In the genomic region with DNA sequence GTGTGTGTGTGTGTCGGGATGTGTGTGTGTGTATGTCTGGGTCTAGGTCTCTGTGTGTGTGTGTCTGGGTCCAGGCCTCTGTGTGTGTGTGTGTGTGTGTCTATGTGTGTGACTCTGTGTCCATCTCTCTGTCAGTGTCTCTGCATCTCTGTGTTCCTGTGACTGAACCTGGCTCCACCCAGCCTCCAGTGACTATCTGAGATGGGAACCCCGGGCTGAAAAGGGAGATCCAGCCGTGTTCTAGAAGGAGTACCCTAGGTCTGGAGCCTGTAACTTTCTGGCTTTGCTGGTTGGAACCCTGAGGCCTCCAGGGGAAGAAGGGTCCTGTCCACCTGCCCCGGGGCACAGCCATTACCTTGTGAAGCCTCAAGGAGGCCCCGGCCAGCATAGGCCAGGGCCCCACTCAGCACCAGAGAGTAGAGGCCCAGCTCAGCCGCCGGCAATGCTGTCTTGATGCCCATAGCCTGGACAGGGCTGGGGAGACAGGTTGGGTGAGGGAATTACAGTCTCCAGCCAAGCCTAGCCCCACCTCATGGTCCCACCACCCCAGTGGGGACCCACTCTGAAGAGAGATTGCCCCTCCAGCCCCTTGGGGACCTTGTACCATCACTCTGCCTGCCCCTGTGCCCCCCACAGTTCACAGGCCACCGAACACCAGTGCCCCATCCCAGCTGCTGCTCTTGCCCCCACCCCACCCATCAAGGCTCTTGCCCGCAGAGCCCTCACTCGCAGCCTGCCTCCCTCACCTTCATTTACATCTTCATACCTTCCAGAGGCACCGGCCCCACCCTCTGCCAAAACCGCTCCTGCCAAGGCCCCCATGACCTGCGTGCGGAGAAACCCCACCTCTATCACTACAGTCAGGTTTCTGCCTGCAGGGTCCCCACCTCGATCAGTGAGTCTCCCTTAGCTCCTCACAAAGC, we compare ENCODE assay signal across 1 cellular context.
TF ChIP-seq lines count a peak whose summit lies in the region.

No MANE protein-coding gene starts in this region.

TF ChIP-seq in HepG2, 621 proteins besides CTCF, POLR2A, EP300 and RAD21:
- TF ChIP-seq ZSCAN21 (CRISPR knock-in tag; IDR thresholded peaks at IDR 0.05; ENCODE audit: borderline replicate concordance) (no peak), TBX3 (IDR thresholded peaks at IDR 0.05; ENCODE audit: borderline replicate concordance) (no peak), ZBED4 (CRISPR knock-in tag; IDR thresholded peaks at IDR 0.05; ENCODE audit: borderline replicate concordance) (no peak), ZNF614 (CRISPR knock-in tag; IDR thresholded peaks at IDR 0.05; ENCODE audit: borderline replicate concordance) (no peak), THAP9 (CRISPR knock-in tag; IDR thresholded peaks at IDR 0.05; ENCODE audit: borderline replicate concordance) (no peak), ZHX1 (CRISPR knock-in tag; IDR thresholded peaks at IDR 0.05; ENCODE audit: low read depth) (no peak), HOXA7 (CRISPR knock-in tag; IDR thresholded peaks at IDR 0.05) (no peak)
- TF ChIP-seq, protein P1, sequence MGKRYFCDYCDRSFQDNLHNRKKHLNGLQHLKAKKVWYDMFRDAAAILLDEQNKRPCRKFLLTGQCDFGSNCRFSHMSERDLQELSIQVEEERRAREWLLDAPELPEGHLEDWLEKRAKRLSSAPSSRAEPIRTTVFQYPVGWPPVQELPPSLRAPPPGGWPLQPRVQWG (CRISPR knock-in tag; IDR thresholded peaks at IDR 0.05; ENCODE audit: borderline replicate concordance, low read depth) = no peak
- TF ChIP-seq, protein P2, sequence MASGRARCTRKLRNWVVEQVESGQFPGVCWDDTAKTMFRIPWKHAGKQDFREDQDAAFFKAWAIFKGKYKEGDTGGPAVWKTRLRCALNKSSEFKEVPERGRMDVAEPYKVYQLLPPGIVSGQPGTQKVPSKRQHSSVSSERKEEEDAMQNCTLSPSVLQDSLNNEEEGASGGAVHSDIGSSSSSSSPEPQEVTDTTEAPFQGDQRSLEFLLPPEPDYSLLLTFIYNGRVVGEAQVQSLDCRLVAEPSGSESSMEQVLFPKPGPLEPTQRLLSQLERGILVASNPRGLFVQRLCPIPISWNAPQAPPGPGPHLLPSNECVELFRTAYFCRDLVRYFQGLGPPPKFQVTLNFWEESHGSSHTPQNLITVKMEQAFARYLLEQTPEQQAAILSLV (CRISPR knock-in tag; IDR thresholded peaks at IDR 0.05; ENCODE audit: borderline replicate concordance) = no peak
